In genomic region chr4:98601719-98602118, GRCh38 we compare ENCODE assay signal across 10 cellular contexts. TPM values are rescaled to one million over a fixed set of nuclear protein-coding genes. Genes with fewer than 3 reads are reported as not detected.
DNase-seq lines count a peak whose midpoint lies in the region; ATAC-seq and TF ChIP-seq lines count a peak whose summit lies in the region.
"Had no signal": no experiment of that assay in that cellular context is flagged by ENCODE, and none has a peak within 500 bp of the region (broad histone marks: within the 10 kb centered on the region; RNA-seq: fewer than 3 reads in every experiment).

No MANE protein-coding gene starts in this region.

- no peak for TF ChIP-seq CTCF in stomach (IDR thresholded peaks at IDR 0.05)

- peak overlapping the region; percentile 96 for H3K27ac Mint-ChIP-seq in activated naive CD4-positive, alpha-beta T cell treated with anti-CD3 and anti-CD28 coated beads, Interleukin-2, amount 50 U/mL, for 24 hours

- no peaks in the 10 kb centered on the region for H3K36me3 ChIP-seq in stomach
- H3K36me3 ChIP-seq: transverse colon had no signal

- H3K9me3 Mint-ChIP-seq in activated naive CD4-positive, alpha-beta T cell treated with anti-CD3 and anti-CD28 coated beads, Interleukin-2, amount 50 U/mL, for 24 hours = peaks cover 12% of the 10 kb centered on the region

- peaks cover 0 to 19% (median 6%) of the 10 kb centered on the region in 4 donors for H3K4me1 ChIP-seq in stomach
- H3K4me1 ChIP-seq: transverse colon had no signal

- peak; percentile 68 for ATAC-seq in GM19452 (IDR thresholded peaks at IDR 0.05; ENCODE audit: unreplicated experiment)
- peak; percentile 93 for ATAC-seq in HG03196 (IDR thresholded peaks at IDR 0.05; ENCODE audit: unreplicated experiment)
- ATAC-seq: K562 had no signal

- TF ChIP-seq EP300 in stomach (IDR thresholded peaks at IDR 0.05) = no peak

- no peak for TF ChIP-seq POLR2A in stomach (IDR thresholded peaks at IDR 0.05)

- 38 to 59% (median 50%) methylated on average over 3 of the region's 3 CpGs for WGBS in stomach, 5 donors

- peaks cover 0 to 6% (median 0%) of the 10 kb centered on the region in 4 donors for H3K9me3 ChIP-seq in stomach

- H3K36me3 Mint-ChIP-seq in activated naive CD4-positive, alpha-beta T cell treated with anti-CD3 and anti-CD28 coated beads, Interleukin-2, amount 50 U/mL, for 24 hours = peaks cover 28% of the 10 kb centered on the region

- H3K27me3 ChIP-seq in stomach = no peaks in the 10 kb centered on the region
- H3K27me3 ChIP-seq: transverse colon had no signal

- intact Hi-C loops in stomach (cut with DNase I; ENCODE audit: low total_unique reads) = no loop called here

- peaks cover 53% of the 10 kb centered on the region for H3K4me1 Mint-ChIP-seq in activated naive CD4-positive, alpha-beta T cell treated with anti-CD3 and anti-CD28 coated beads, Interleukin-2, amount 50 U/mL, for 24 hours

- H3K27ac ChIP-seq in stomach = peak overlapping the region in 1 of 5 donors; percentile 14
- H3K27ac ChIP-seq: transverse colon had no signal

- peak overlapping the region; percentile 61 for H3K4me3 Mint-ChIP-seq in activated naive CD4-positive, alpha-beta T cell treated with anti-CD3 and anti-CD28 coated beads, Interleukin-2, amount 50 U/mL, for 24 hours

- H3K27me3 Mint-ChIP-seq in activated naive CD4-positive, alpha-beta T cell treated with anti-CD3 and anti-CD28 coated beads, Interleukin-2, amount 50 U/mL, for 24 hours = no peaks in the 10 kb centered on the region

- DNase-seq in stimulated activated CD4-positive, alpha-beta T cell treated with anti-CD3 and anti-CD28 coated beads, Interleukin-2, amount 100 ng/mL, for 4 hours (ENCODE audit: low read depth) = peak; percentile 12
- no peak for DNase-seq in NCI-H146 (lab: John Stamatoyannopoulos, UW)
- no peak for DNase-seq in stomach
- no peak for DNase-seq in NCI-H128 (lab: John Stamatoyannopoulos, UW; ENCODE audit: unreplicated experiment)
- DNase-seq: SHP77, transverse colon had no signal

- no peak overlapping the region for H3K4me3 ChIP-seq in stomach
- H3K4me3 ChIP-seq: K562, transverse colon had no signal

RNA-seq across cellular contexts. Expression of gene TSPAN5, which starts 56.7 kb away (rescaled TPM):
- 10 to 100 TPM in 3 of 5 donors, 1 to 10 TPM in 2; 7.5 to 90.2 (median 18.1) TPM for total RNA-seq in stomach
- 1 to 10 TPM; 1.6 to 5.3 (median 2.9) TPM for polyA plus RNA-seq in stomach
